ENCODE assay signal across 20 cellular contexts in genomic region chr4:110543577-110543976, GRCh38.
DNase-seq lines count a peak whose midpoint lies in the region; TF ChIP-seq lines count a peak whose summit lies in the region.
"Had no signal": no experiment of that assay in that cellular context is flagged by ENCODE, and none has a peak within 500 bp of the region (broad histone marks: within the 10 kb centered on the region; RNA-seq: fewer than 3 reads in every experiment).

No MANE protein-coding gene starts in this region.

- TF ChIP-seq POLR2A in spleen (IDR thresholded peaks at IDR 0.05), result no peak

- H3K4me3 ChIP-seq in mammary epithelial cell (replicated peaks in 1 of 3; ENCODE audit: insufficient read depth in 1 of 3, low read depth in 2 of 3, low read length in 3 of 3) (no peak overlapping the region), epithelial cell of esophagus (ENCODE audit: low read length) (no peak overlapping the region), spleen (no peak overlapping the region)
- H3K4me3 ChIP-seq: A549; BLaER1 treated with 17β-estradiol and CSF1 and Interleukin-3, amounts not matched to agents 10 nM and 100 nM had no signal

- BruUV-seq in MCF 10A (replicated peaks; lab: Mats Ljungman, UMichigan), result no TSS peak
- BruUV-seq in mammary epithelial cell (replicated peaks; lab: Mats Ljungman, UMichigan), result no TSS peak

- no peaks in the 10 kb centered on the region for H3K36me3 Mint-ChIP-seq in MCF 10A (ENCODE audit: insufficient read depth, unreplicated experiment)
- H3K36me3 Mint-ChIP-seq: CD8-positive, alpha-beta T cell had no signal

- H3K36me3 ChIP-seq in mammary epithelial cell (ENCODE audit: insufficient read depth, low read length) (no peaks in the 10 kb centered on the region), spleen (no peaks in the 10 kb centered on the region)
- H3K36me3 ChIP-seq: BLaER1 treated with 17β-estradiol and CSF1 and Interleukin-3, amounts not matched to agents 10 nM and 100 nM had no signal

- POLR2A ChIA-PET in MCF 10A (lab: Yijun Ruan, JAX), result interaction anchor here (1.0 kb wide), 1 partner anchor 9 kb away, joined by 3 read pairs; no protein-coding TSS in a partner anchor

- H2AFZ ChIP-seq in mammary epithelial cell (ENCODE audit: low read depth, low read length), result no peak overlapping the region

- H3K27me3 ChIP-seq in mammary epithelial cell (ENCODE audit: insufficient read depth, low read length) (no peaks in the 10 kb centered on the region), spleen (replicated peaks in 1 of 7) (no peaks in the 10 kb centered on the region)
- H3K27me3 ChIP-seq: BLaER1 treated with 17β-estradiol and CSF1 and Interleukin-3, amounts not matched to agents 10 nM and 100 nM had no signal

- dilution Hi-C loops in mammary epithelial cell (cut with HindIII; ENCODE audit: low sequenced_read_pairs), result no loop called here

- H3K27me3 Mint-ChIP-seq in MCF 10A (ENCODE audit: insufficient read depth, unreplicated experiment), result no peaks in the 10 kb centered on the region

- H3K27ac Mint-ChIP-seq in MCF 10A (ENCODE audit: low read depth, unreplicated experiment), result no peak overlapping the region
- H3K27ac Mint-ChIP-seq: B cell; CD8-positive, alpha-beta T cell had no signal

- 59% methylated on average over 2 of the region's 2 CpGs for WGBS in mammary epithelial cell (ENCODE audit: low coverage, missing lambda C conversion rate)
- 68 to 89% (median 69%) methylated on average over 2 of the region's 2 CpGs for WGBS in spleen, 5 donors

- H3K4me3 Mint-ChIP-seq in MCF 10A (ENCODE audit: unreplicated experiment), result no peak overlapping the region
- H3K4me3 Mint-ChIP-seq: B cell; CD8-positive, alpha-beta T cell had no signal

- no peak overlapping the region for H3K4me2 ChIP-seq in mammary epithelial cell (ENCODE audit: insufficient read depth, low read depth, low read length)
- H3K4me2 ChIP-seq: A549; BLaER1 treated with 17β-estradiol and CSF1 and Interleukin-3, amounts not matched to agents 10 nM and 100 nM had no signal

- no peak overlapping the region for H3K9ac ChIP-seq in mammary epithelial cell (ENCODE audit: insufficient read depth, low read length)
- H3K9ac ChIP-seq: BLaER1 treated with 17β-estradiol and CSF1 and Interleukin-3, amounts not matched to agents 10 nM and 100 nM had no signal

- no peaks in the 10 kb centered on the region for H3K79me2 ChIP-seq in mammary epithelial cell (ENCODE audit: insufficient read depth, low read length)

- in situ Hi-C loops in mammary epithelial cell (cut with MboI; ENCODE audit: low sequenced_read_pairs in 2 of 2), result no loop called here

- intact Hi-C loops in MCF 10A (cut with micrococcal nuclease), result no loop called here
- intact Hi-C loops in mammary epithelial cell (cut with micrococcal nuclease), result no loop called here
- intact Hi-C loops in spleen (cut with DNase I; ENCODE audit: low total_unique reads), result no loop called here

- H4K20me1 ChIP-seq in mammary epithelial cell (ENCODE audit: insufficient read depth, low read length), result no peaks in the 10 kb centered on the region
- H4K20me1 ChIP-seq: BLaER1 treated with 17β-estradiol and CSF1 and Interleukin-3, amounts not matched to agents 10 nM and 100 nM had no signal

- CTCF ChIA-PET in MCF 10A (lab: Yijun Ruan, JAX) (interaction anchor here (1.7 to 2.1 kb wide), 2 partner anchors 27 to 42 kb away, joined by 7 read pairs; no protein-coding TSS in a partner anchor), mammary epithelial cell (lab: Charles Lee; ENCODE audit: low non-redundant PET) (no interaction called here)

- H3K27ac ChIP-seq in mammary epithelial cell (ENCODE audit: insufficient read depth, low read depth, low read length) (no peak overlapping the region), spleen (no peak overlapping the region)
- H3K27ac ChIP-seq: 22Rv1; A549; BLaER1 treated with 17β-estradiol and CSF1 and Interleukin-3, amounts not matched to agents 10 nM and 100 nM had no signal

- H3K9me3 Mint-ChIP-seq in MCF 10A (ENCODE audit: unreplicated experiment), result peaks cover 4% of the 10 kb centered on the region
- H3K9me3 Mint-ChIP-seq: CD8-positive, alpha-beta T cell had no signal

- H3K9me3 ChIP-seq in mammary epithelial cell (replicated peaks; ENCODE audit: insufficient read depth, low read length), result no peaks in the 10 kb centered on the region
- H3K9me3 ChIP-seq in spleen, result no peaks in the 10 kb centered on the region
- H3K9me3 ChIP-seq: A549 had no signal

- TF ChIP-seq CTCF in MCF 10A (IDR thresholded peaks at IDR 0.05; ENCODE audit: unreplicated experiment), result no peak
- no peak for TF ChIP-seq CTCF in mammary epithelial cell (conservative IDR thresholded peaks at IDR 0.05 in 1 of 2, IDR thresholded peaks at IDR 0.05 in 1 of 2; ENCODE audit: extremely low read depth in 1 of 2, insufficient read depth in 1 of 2, low read depth in 1 of 2, low read length in 2 of 2)
- TF ChIP-seq CTCF in epithelial cell of esophagus (IDR thresholded peaks at IDR 0.05; ENCODE audit: insufficient read depth, low read depth, low read length, missing control alignments), result no peak
- no peak for TF ChIP-seq CTCF in spleen (IDR thresholded peaks at IDR 0.05 in 8 of 11, conservative IDR thresholded peaks at IDR 0.05 in 3 of 11)

- H3K4me1 ChIP-seq in mammary epithelial cell (ENCODE audit: insufficient read depth, low read length) (peaks cover 16% of the 10 kb centered on the region), spleen (no peaks in the 10 kb centered on the region)
- H3K4me1 ChIP-seq: A549 had no signal

- peaks cover 13% of the 10 kb centered on the region for H3K4me1 Mint-ChIP-seq in MCF 10A (ENCODE audit: insufficient read depth, unreplicated experiment)
- H3K4me1 Mint-ChIP-seq: B cell had no signal

- peak; percentile 10 for DNase-seq in MCF 10A (ENCODE audit: unreplicated experiment)
- DNase-seq in mammary epithelial cell, result no peak
- DNase-seq in HT1080 (ENCODE audit: low read depth), result peak; percentile 8
- peak; percentile 30 for DNase-seq in epithelial cell of esophagus (ENCODE audit: low read depth)
- no peak for DNase-seq in stimulated activated naive CD4-positive, alpha-beta T cell treated with Interleukin-2 at 50 U/mL for 16 hours (lab: John Stamatoyannopoulos, UW)
- no peak for DNase-seq in NOMO-1 treated with dmso at 0.1 percent for 144 hours (lab: John Stamatoyannopoulos, UW; ENCODE audit: unreplicated experiment)
- DNase-seq in spleen, result no peak
- DNase-seq in effector CD8-positive, alpha-beta T cell (lab: John Stamatoyannopoulos, UW), result no peak
- DNase-seq: CD8-positive, alpha-beta T cell; COR-L47; DMS 273 treated with DMSO at 0.1 percent for 48 hours; DMS53; DND-41; EL; GOT3; H7 had no signal

Comparison
In these comparisons a context has a peak if more than half of its experiments do, and no peak if none do; other contexts are left out.
1. DNase-seq: peak in MCF 10A (single experiment), HT1080 (single experiment) and epithelial cell of esophagus (single experiment); none in mammary epithelial cell (single experiment), stimulated activated naive CD4-positive, alpha-beta T cell treated with Interleukin-2 at 50 U/mL for 16 hours (single experiment), NOMO-1 treated with dmso at 0.1 percent for 144 hours (single experiment), spleen (single experiment) and effector CD8-positive, alpha-beta T cell (single experiment).